In genomic region chr11:118338637-118339061, GRCh38 we compare ENCODE assay signal across 8 cellular contexts. TPM values are rescaled to one million over a fixed set of nuclear protein-coding genes. Genes with fewer than 3 reads are reported as not detected.
DNase-seq lines count a peak whose midpoint lies in the region; ATAC-seq, FAIRE-seq and TF ChIP-seq lines count a peak whose summit lies in the region.

No MANE protein-coding gene starts in this region.

- H3K4me3 ChIP-seq in colonic mucosa, result no peak overlapping the region

- peaks cover 32% of the 10 kb centered on the region for H3K27me3 Mint-ChIP-seq in chondrocyte (ENCODE audit: low read depth)

- H3K4me1 Mint-ChIP-seq in chondrocyte (ENCODE audit: low read depth), result no peaks in the 10 kb centered on the region

- H3K9me3 Mint-ChIP-seq in chondrocyte (ENCODE audit: low read depth), result no peaks in the 10 kb centered on the region

- no peak overlapping the region for H3K27ac Mint-ChIP-seq in chondrocyte (ENCODE audit: unreplicated experiment)

- peak; percentile 56 for ATAC-seq in GM18511 (IDR thresholded peaks at IDR 0.05; ENCODE audit: unreplicated experiment)

- H3K36me3 ChIP-seq in colonic mucosa, result no peaks in the 10 kb centered on the region

- TF ChIP-seq CTCF in colonic mucosa (IDR thresholded peaks at IDR 0.05) (no peak), chondrocyte (IDR thresholded peaks at IDR 0.05) (no peak)

- H3K4me3 Mint-ChIP-seq in chondrocyte (ENCODE audit: unreplicated experiment), result no peak overlapping the region

- no peaks in the 10 kb centered on the region for H3K9me3 ChIP-seq in colonic mucosa

- H3K27ac ChIP-seq in colonic mucosa, result peak overlapping the region; percentile 40

- no peak overlapping the region for H3K9ac ChIP-seq in colonic mucosa (ENCODE audit: low read depth in 2 of 2, low read length in 2 of 2)

- intact Hi-C loops in colonic mucosa (cut with DNase I), result no loop called here

- FAIRE-seq in GM19239 (lab: Jason Lieb, UNC), result no peak

- no peaks in the 10 kb centered on the region for H3K36me3 Mint-ChIP-seq in chondrocyte (ENCODE audit: low read depth)

- no peaks in the 10 kb centered on the region for H3K27me3 ChIP-seq in colonic mucosa

- H3K4me1 ChIP-seq in colonic mucosa, result no peaks in the 10 kb centered on the region

- DNase-seq in activated CD4-positive, CD25-positive, alpha-beta regulatory T cell treated with anti-CD3 and anti-CD28 coated beads, Interleukin-2, amount 50 U/mL, for 72 hours, result peak; percentile 68
- peak; percentile 56 for DNase-seq in colonic mucosa
- DNase-seq in stimulated activated CD4-positive, alpha-beta T cell treated with anti-CD3 and anti-CD28 coated beads, TNF-alpha, amount 100 ng/mL, for 1 hour (ENCODE audit: low read depth in 3 of 3, low spot score in 1 of 3), result peak; percentile 53 to 87 (median 81)
- no peak for DNase-seq in GM19239 (ENCODE audit: insufficient read length, low spot score)
- DNase-seq in occipital lobe (lab: John Stamatoyannopoulos, UW), result no peak
- no peak for DNase-seq in DMS79 treated with DMSO at 0.1 percent for 48 hours (lab: John Stamatoyannopoulos, UW)
- DNase-seq in chondrocyte (ENCODE audit: low spot score), result no peak

RNA-seq across cellular contexts. Expression of gene CD3D, which starts 3.9 kb away (rescaled TPM):
- total RNA-seq in colonic mucosa, result 1 to 10 TPM; 3.1 to 4.7 TPM
- total RNA-seq in occipital lobe, result not detected
- total RNA-seq in chondrocyte, result not detected in 3 replicates

RNA-seq across cellular contexts. Expression of gene CD3G, which starts 5.5 kb away (rescaled TPM):
- total RNA-seq in colonic mucosa (1 to 10 TPM; 1.6 to 2.0 TPM), occipital lobe (not detected), chondrocyte (not detected in 3 replicates)

RNA-seq across cellular contexts. Expression of gene UBE4A, which starts 20.8 kb away (rescaled TPM):
- 10 to 100 TPM; 44.8 to 46.9 TPM for total RNA-seq in colonic mucosa
- 59.7 TPM for total RNA-seq in occipital lobe
- 39.7 to 44.2 TPM (median 39.7 TPM) in 3 replicates for total RNA-seq in chondrocyte

RNA-seq across cellular contexts. Expression of gene CD3E, which starts 34.1 kb away (rescaled TPM):
- total RNA-seq in colonic mucosa (1 to 10 TPM; 4.3 to 5.7 TPM), occipital lobe (not detected), chondrocyte (not detected in 3 replicates)

Comparison
In these comparisons a context has a peak if more than half of its experiments do, and no peak if none do; other contexts are left out.
1. DNase-seq: peak in activated CD4-positive, CD25-positive, alpha-beta regulatory T cell treated with anti-CD3 and anti-CD28 coated beads, Interleukin-2, amount 50 U/mL, for 72 hours (single experiment), colonic mucosa (single experiment) and stimulated activated CD4-positive, alpha-beta T cell treated with anti-CD3 and anti-CD28 coated beads, TNF-alpha, amount 100 ng/mL, for 1 hour (3 of 3); none in GM19239 (single experiment), occipital lobe (single experiment), DMS79 treated with DMSO at 0.1 percent for 48 hours (single experiment) and chondrocyte (single experiment).